ENCODE assay signal across 9 cellular contexts in the genomic region with DNA sequence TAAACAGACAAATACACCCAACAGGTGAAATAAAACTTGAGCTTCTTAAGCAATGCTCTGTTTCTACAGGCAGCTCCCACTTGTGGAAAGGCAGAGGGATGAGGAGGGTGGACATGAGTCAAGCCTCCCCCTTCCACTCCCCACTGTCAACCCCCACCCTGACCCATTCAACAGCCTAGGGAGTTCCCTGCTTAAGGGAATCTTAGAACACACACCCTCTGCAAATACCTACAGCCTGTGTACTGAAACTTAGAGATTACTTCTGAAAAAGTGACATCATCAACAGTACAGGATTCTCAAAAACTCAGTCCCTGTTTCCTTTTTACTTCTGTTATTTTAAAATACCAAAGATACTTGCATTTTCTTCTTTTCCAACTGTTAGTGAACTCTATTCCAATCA.
DNase-seq lines count a peak whose midpoint lies in the region; ATAC-seq and TF ChIP-seq lines count a peak whose summit lies in the region.
"Had no signal": no experiment of that assay in that cellular context is flagged by ENCODE, and none has a peak within 500 bp of the region (broad histone marks: within the 10 kb centered on the region; RNA-seq: fewer than 3 reads in every experiment).

No MANE protein-coding gene starts in this region.

- intact Hi-C loops in CD4-positive, alpha-beta T cell (cut with DNase I, micrococcal nuclease) = no loop called here

- peak overlapping the region; percentile 50 for H3K27ac ChIP-seq in suprapubic skin
- no peak overlapping the region for H3K27ac ChIP-seq in CD4-positive, alpha-beta T cell (ENCODE audit: low read depth, low read length)
- H3K27ac ChIP-seq: neutrophil had no signal

- peak; percentile 43 to 73 for DNase-seq in cardiac fibroblast (ENCODE audit: low read depth in 2 of 2)
- no peak for DNase-seq in suprapubic skin (ENCODE audit: low spot score in 2 of 2)
- DNase-seq in stimulated activated naive CD8-positive, alpha-beta T cell treated with anti-CD3 and anti-CD28 coated beads, Interleukin-15, Interleukin-2, amounts not matched to agents 100 U/mL and 50 U/mL, for 24 hours = no peak
- DNase-seq in CD4-positive, alpha-beta T cell = no peak
- DNase-seq in T-helper 2 cell = no peak
- DNase-seq in NCI-H1105 treated with DMSO at 0.1 percent for 48 hours (lab: John Stamatoyannopoulos, UW) = no peak

- H3K27me3 Mint-ChIP-seq in CD4-positive, alpha-beta T cell = peaks cover 5% of the 10 kb centered on the region

- peaks cover 46% of the 10 kb centered on the region for H3K4me1 ChIP-seq in suprapubic skin

- H3K27ac Mint-ChIP-seq in CD4-positive, alpha-beta T cell = no peak overlapping the region

- no peaks in the 10 kb centered on the region for H3K36me3 ChIP-seq in suprapubic skin
- H3K36me3 ChIP-seq: neutrophil had no signal

- no peak overlapping the region for H3K4me3 ChIP-seq in cardiac fibroblast (replicated peaks in 1 of 2; ENCODE audit: low read depth in 2 of 2, low read length in 2 of 2)
- no peak overlapping the region for H3K4me3 ChIP-seq in suprapubic skin

- CTCF ChIA-PET in CD4-positive, alpha-beta T cell (lab: Charles Lee) = no interaction called here

- no peak for TF ChIP-seq CTCF in cardiac fibroblast (IDR thresholded peaks at IDR 0.05; ENCODE audit: low read depth, low read length)
- TF ChIP-seq CTCF in suprapubic skin (IDR thresholded peaks at IDR 0.05) = no peak
- TF ChIP-seq CTCF in CD4-positive, alpha-beta T cell (IDR thresholded peaks at IDR 0.05) = no peak

- H3K4me1 Mint-ChIP-seq in CD4-positive, alpha-beta T cell (ENCODE audit: low read depth) = no peaks in the 10 kb centered on the region

- no peaks in the 10 kb centered on the region for H3K27me3 ChIP-seq in suprapubic skin
- peaks cover 5% of the 10 kb centered on the region for H3K27me3 ChIP-seq in CD4-positive, alpha-beta T cell (ENCODE audit: control insufficient read depth, insufficient read depth, low read length)

- ATAC-seq in GM19452 (IDR thresholded peaks at IDR 0.05; ENCODE audit: unreplicated experiment) (peak; percentile 62), HG03280 (IDR thresholded peaks at IDR 0.05; ENCODE audit: unreplicated experiment) (peak; percentile 70)
- ATAC-seq in stimulated activated naive CD8-positive, alpha-beta T cell treated with anti-CD3 and anti-CD28 coated beads, Interleukin-15, Interleukin-2, amounts not matched to agents 100 U/mL and 50 U/mL, for 24 hours = no peak
- ATAC-seq in CD4-positive, alpha-beta T cell (ENCODE audit: poor library complexity) = no peak

- POLR2A ChIA-PET in CD4-positive, alpha-beta T cell (lab: Charles Lee) = no interaction called here

- no peaks in the 10 kb centered on the region for H3K9me3 Mint-ChIP-seq in CD4-positive, alpha-beta T cell

- H3K36me3 Mint-ChIP-seq in CD4-positive, alpha-beta T cell (ENCODE audit: low read depth) = no peaks in the 10 kb centered on the region

- TF ChIP-seq POLR2A in suprapubic skin (IDR thresholded peaks at IDR 0.05) = no peak

- no peak for TF ChIP-seq EP300 in suprapubic skin (IDR thresholded peaks at IDR 0.05)

- H3K4me3 Mint-ChIP-seq in CD4-positive, alpha-beta T cell = no peak overlapping the region

- H3K9me3 ChIP-seq in suprapubic skin = no peaks in the 10 kb centered on the region
- no peaks in the 10 kb centered on the region for H3K9me3 ChIP-seq in CD4-positive, alpha-beta T cell (ENCODE audit: control insufficient read depth, low read length)
- H3K9me3 ChIP-seq: neutrophil had no signal

Comparison
In these comparisons a context has a peak if more than half of its experiments do, and no peak if none do; other contexts are left out.
1. ATAC-seq: peak in GM19452 (single experiment) and HG03280 (single experiment); none in stimulated activated naive CD8-positive, alpha-beta T cell treated with anti-CD3 and anti-CD28 coated beads, Interleukin-15, Interleukin-2, amounts not matched to agents 100 U/mL and 50 U/mL, for 24 hours (single experiment) and CD4-positive, alpha-beta T cell (single experiment).
2. DNase-seq: peak in cardiac fibroblast (2 of 2); none in suprapubic skin (0 of 2), stimulated activated naive CD8-positive, alpha-beta T cell treated with anti-CD3 and anti-CD28 coated beads, Interleukin-15, Interleukin-2, amounts not matched to agents 100 U/mL and 50 U/mL, for 24 hours (single experiment), CD4-positive, alpha-beta T cell (0 of 10), T-helper 2 cell (0 of 5) and NCI-H1105 treated with DMSO at 0.1 percent for 48 hours (single experiment).